In genomic region chr7:32536585-32536984, GRCh38 we compare ENCODE assay signal across 16 cellular contexts. TPM values are rescaled to one million over a fixed set of nuclear protein-coding genes. Genes with fewer than 3 reads are reported as not detected.
A peak's percentile ranks its signal among the peaks of the same experiment; 100 is the strongest.
DNase-seq lines count a peak whose midpoint lies in the region; ATAC-seq, FAIRE-seq and TF ChIP-seq lines count a peak whose summit lies in the region.
"Had no signal": no experiment of that assay in that cellular context is flagged by ENCODE, and none has a peak within 500 bp of the region (broad histone marks: within the 10 kb centered on the region; RNA-seq: fewer than 3 reads in every experiment).

No MANE protein-coding gene starts in this region.

- peaks cover 0 to 8% (median 0%) of the 10 kb centered on the region in 9 donors for H3K36me3 ChIP-seq in heart left ventricle
- peaks cover 0 to 3% (median 0%) of the 10 kb centered on the region in 3 donors for H3K36me3 ChIP-seq in esophagus squamous epithelium
- H3K36me3 ChIP-seq: thoracic aorta had no signal

- DNase-seq in heart left ventricle (no peak), Right ventricle myocardium inferior (ENCODE audit: missing footprints) (no peak), foreskin fibroblast (peak; percentile 48 to 75), urothelium cell line (ENCODE audit: low spot score) (peak; percentile 68), esophagus squamous epithelium (lab: John Stamatoyannopoulos, UW) (no peak)
- DNase-seq: activated gamma-delta T cell treated with Interleukin-2 at 50 U/mL for 16 hours; AML-193; effector CD8-positive, alpha-beta T cell; KG1; kidney; SHP77 had no signal

- ATAC-seq in heart left ventricle (peak in 3 of 4 donors; percentile 22 to 56 (median 39)), Right ventricle myocardium inferior (no peak), HG02642 (IDR thresholded peaks at IDR 0.05; ENCODE audit: poor library complexity, unreplicated experiment) (no peak), HG03442 (IDR thresholded peaks at IDR 0.05; ENCODE audit: unreplicated experiment) (no peak)
- no peak for ATAC-seq in activated T-helper 17 cell treated with anti-CD3 and anti-CD28 coated beads, Interleukin-2, amount 50 U/mL, for 72 hours (replicated peaks)

- peaks cover 5% of the 10 kb centered on the region for H3K9me3 Mint-ChIP-seq in activated T-helper 17 cell treated with anti-CD3 and anti-CD28 coated beads, Interleukin-2, amount 50 U/mL, for 72 hours

- H3K27me3 ChIP-seq in heart left ventricle (no peaks in the 10 kb centered on the region), esophagus squamous epithelium (no peaks in the 10 kb centered on the region)

- peak overlapping the region; percentile 5 for H3K27ac Mint-ChIP-seq in activated T-helper 17 cell treated with anti-CD3 and anti-CD28 coated beads, Interleukin-2, amount 50 U/mL, for 72 hours

- intact Hi-C loops in heart left ventricle (cut with DNase I) = no loop called here
- intact Hi-C loops in Right ventricle myocardium inferior (cut with DNase I) = no loop called here
- intact Hi-C loops in esophagus squamous epithelium (cut with DNase I) = no loop called here

- no peak for FAIRE-seq in urothelium cell line (lab: Jason Lieb, UNC)
- FAIRE-seq: kidney had no signal

- WGBS in heart left ventricle, 4 donors = 0 to 31% (median 10%) methylated on average over 1 of the region's 1 CpG
- 0 to 11% methylated on average over 1 of the region's 1 CpG for WGBS in esophagus squamous epithelium, 2 donors

- no peak overlapping the region for H3K27ac ChIP-seq in heart left ventricle
- H3K27ac ChIP-seq in esophagus squamous epithelium = no peak overlapping the region
- H3K27ac ChIP-seq: parathyroid adenoma, thoracic aorta had no signal

- H3K4me3 ChIP-seq in heart left ventricle (no peak overlapping the region), foreskin fibroblast (ENCODE audit: low read depth in 1 of 2, low read length in 2 of 2) (no peak overlapping the region), esophagus squamous epithelium (no peak overlapping the region)
- H3K4me3 ChIP-seq: thoracic aorta had no signal

- H3K4me1 ChIP-seq in heart left ventricle (peaks cover 0 to 32% (median 9%) of the 10 kb centered on the region in 12 donors), esophagus squamous epithelium (peaks cover 0 to 45% (median 6%) of the 10 kb centered on the region in 3 donors)

- TF ChIP-seq CTCF in heart left ventricle (IDR thresholded peaks at IDR 0.05) = no peak
- no peak for TF ChIP-seq CTCF in foreskin fibroblast (IDR thresholded peaks at IDR 0.05; ENCODE audit: low read depth, low read length)
- TF ChIP-seq CTCF in esophagus squamous epithelium (IDR thresholded peaks at IDR 0.05) = no peak

- no peaks in the 10 kb centered on the region for H3K27me3 Mint-ChIP-seq in activated T-helper 17 cell treated with anti-CD3 and anti-CD28 coated beads, Interleukin-2, amount 50 U/mL, for 72 hours

- H3K4me1 Mint-ChIP-seq in activated T-helper 17 cell treated with anti-CD3 and anti-CD28 coated beads, Interleukin-2, amount 50 U/mL, for 72 hours = peaks cover 12% of the 10 kb centered on the region

- H3K9me3 ChIP-seq in heart left ventricle = no peaks in the 10 kb centered on the region
- H3K9me3 ChIP-seq in esophagus squamous epithelium = no peaks in the 10 kb centered on the region
- H3K9me3 ChIP-seq: thoracic aorta had no signal

- peaks cover 4% of the 10 kb centered on the region for H3K36me3 Mint-ChIP-seq in activated T-helper 17 cell treated with anti-CD3 and anti-CD28 coated beads, Interleukin-2, amount 50 U/mL, for 72 hours (ENCODE audit: low read depth)

- TF ChIP-seq POLR2A in heart left ventricle (IDR thresholded peaks at IDR 0.05) (no peak), esophagus squamous epithelium (IDR thresholded peaks at IDR 0.05) (no peak)

- no peak overlapping the region for H3K4me3 Mint-ChIP-seq in activated T-helper 17 cell treated with anti-CD3 and anti-CD28 coated beads, Interleukin-2, amount 50 U/mL, for 72 hours

RNA-seq across cellular contexts. Expression of gene AVL9, which starts 41.3 kb away (rescaled TPM):
- total RNA-seq in heart left ventricle (10 to 100 TPM in 7 of 9 donors, 1 to 10 TPM in 2; 7.1 to 22.3 (median 16.7) TPM), Right ventricle myocardium inferior (14.4 TPM), esophagus squamous epithelium (10 to 100 TPM; 15.7 to 26.1 (median 21.6) TPM)
- polyA plus RNA-seq in heart left ventricle = 10 to 100 TPM in 1 of 2 donors, 1 to 10 TPM in 1; 4.6 to 15.6 TPM
- 10 to 100 TPM; 46.1 to 48.1 TPM for total RNA-seq in activated T-helper 17 cell treated with anti-CD3 and anti-CD28 coated beads, Interleukin-2, amount 50 U/mL, for 72 hours

RNA-seq across cellular contexts. Expression of gene LSM5, which starts 46.4 kb away (rescaled TPM):
- 10 to 100 TPM; 10.8 to 43.0 (median 35.6) TPM for total RNA-seq in heart left ventricle
- 10 to 100 TPM; 55.2 to 67.5 TPM for polyA plus RNA-seq in heart left ventricle
- 39.2 TPM for total RNA-seq in Right ventricle myocardium inferior
- 100 to 1,000 TPM in 1 of 2 donors, 10 to 100 TPM in 1; 69.0 to 111 TPM for total RNA-seq in activated T-helper 17 cell treated with anti-CD3 and anti-CD28 coated beads, Interleukin-2, amount 50 U/mL, for 72 hours
- total RNA-seq in esophagus squamous epithelium = 10 to 100 TPM; 12.4 to 29.9 (median 22.7) TPM

Comparison
In these comparisons a context has a peak if more than half of its experiments do, and no peak if none do; other contexts are left out.
1. ATAC-seq: peak in heart left ventricle (3 of 4); none in Right ventricle myocardium inferior (single experiment), activated T-helper 17 cell treated with anti-CD3 and anti-CD28 coated beads, Interleukin-2, amount 50 U/mL, for 72 hours (single experiment), HG02642 (single experiment) and HG03442 (single experiment).
2. DNase-seq: peak in foreskin fibroblast (2 of 2) and urothelium cell line (single experiment); none in heart left ventricle (0 of 5), Right ventricle myocardium inferior (single experiment) and esophagus squamous epithelium (single experiment).